8 cellular contexts compared by ENCODE assay signal in the genomic region with DNA sequence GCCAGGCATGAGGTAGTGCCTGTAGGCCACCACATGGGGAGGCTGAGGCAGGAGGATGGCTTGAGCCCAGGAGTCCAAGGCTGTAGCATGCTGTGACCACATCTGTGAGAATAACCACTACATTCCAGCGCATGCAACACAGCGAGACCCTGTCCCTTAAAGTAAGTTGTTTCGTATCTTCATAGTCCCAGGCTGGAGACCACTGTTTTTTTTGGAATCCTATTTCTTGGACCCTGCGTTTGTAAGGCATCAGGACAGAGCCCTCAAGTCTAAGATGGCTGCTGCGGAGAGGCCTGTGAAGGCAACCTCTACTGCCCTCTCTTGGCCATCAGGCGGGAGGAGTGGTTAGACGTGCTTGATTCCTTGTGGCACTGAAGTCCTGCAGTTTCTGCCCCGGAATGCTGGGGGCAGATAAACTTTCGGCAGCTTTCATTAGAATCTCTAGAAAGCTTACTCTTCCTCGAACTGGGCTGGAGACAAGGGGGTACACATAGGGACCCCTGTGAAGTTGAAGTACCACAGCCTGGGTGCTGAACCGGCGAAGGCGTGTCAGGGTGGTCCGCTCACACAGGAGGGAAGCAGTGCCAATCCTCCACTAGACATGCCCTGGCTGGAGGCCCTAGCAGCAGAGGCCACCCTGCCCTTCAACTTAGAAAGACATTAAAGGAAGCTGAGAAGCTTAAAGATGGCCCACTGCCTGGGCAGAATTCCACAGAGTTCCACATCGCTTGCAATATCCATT. TPM values are rescaled to one million over a fixed set of nuclear protein-coding genes. Genes with fewer than 3 reads are reported as not detected.
DNase-seq lines count a peak whose midpoint lies in the region; ATAC-seq lines count a peak whose summit lies in the region.

No MANE protein-coding gene starts in this region.

- no peaks in the 10 kb centered on the region for H3K9me3 ChIP-seq in MG63

- POLR2A ChIA-PET in activated CD4-positive, alpha-beta memory T cell treated with anti-CD3 and anti-CD28 coated beads for 36 hours (lab: Charles Lee) = no interaction called here

- H3K36me3 Mint-ChIP-seq in activated CD4-positive, alpha-beta memory T cell treated with anti-CD3 and anti-CD28 coated beads for 36 hours = no peaks in the 10 kb centered on the region

- ATAC-seq in HG03159 (IDR thresholded peaks at IDR 0.05; ENCODE audit: unreplicated experiment) (no peak), GM21360 (IDR thresholded peaks at IDR 0.05; ENCODE audit: unreplicated experiment) (no peak)

- no peaks in the 10 kb centered on the region for H3K27me3 ChIP-seq in MG63

- H3K9me3 Mint-ChIP-seq in activated CD4-positive, alpha-beta memory T cell treated with anti-CD3 and anti-CD28 coated beads for 36 hours = no peaks in the 10 kb centered on the region

- H3K4me3 ChIP-seq in MG63 = no peak overlapping the region

- no peaks in the 10 kb centered on the region for H3K36me3 ChIP-seq in MG63

- H3K27me3 Mint-ChIP-seq in activated CD4-positive, alpha-beta memory T cell treated with anti-CD3 and anti-CD28 coated beads for 36 hours = no peaks in the 10 kb centered on the region

- CTCF ChIA-PET in activated CD4-positive, alpha-beta memory T cell treated with anti-CD3 and anti-CD28 coated beads for 36 hours (lab: Charles Lee) = interaction anchor here (0.6 to 2.0 kb wide), 12 partner anchors 9 to 124 kb away, joined by 3 to 6 read pairs (median 3); no protein-coding TSS in a partner anchor

- no peak overlapping the region for H3K27ac Mint-ChIP-seq in activated CD4-positive, alpha-beta memory T cell treated with anti-CD3 and anti-CD28 coated beads for 36 hours

- intact Hi-C loops in activated CD4-positive, alpha-beta memory T cell treated with anti-CD3 and anti-CD28 coated beads for 36 hours (cut with micrococcal nuclease) = loop anchor here (2.0 to 5.0 kb wide), 2 partner anchors 42 to 100 kb away; a partner anchor contains a TSS

- DNase-seq in activated effector memory CD4-positive, alpha-beta T cell treated with anti-CD3 and anti-CD28 coated beads, Interleukin-2, amount 50 U/mL, for 16 hours = peak; percentile 73
- DNase-seq in activated effector memory CD4-positive, alpha-beta T cell treated with Interleukin-2 at 50 U/mL for 16 hours = no peak
- DNase-seq in MG63 (peak; percentile 33), germinal center (ENCODE audit: low spot score) (peak; percentile 34)
- DNase-seq in activated CD4-positive, alpha-beta memory T cell treated with anti-CD3 and anti-CD28 coated beads for 36 hours = peak; percentile 70
- DNase-seq in stimulated activated CD8-positive, alpha-beta memory T cell treated with anti-CD3 and anti-CD28 coated beads, Interleukin-7, amount 100 ng/mL, for 24 hours (ENCODE audit: low read depth) = peak; percentile 1

- H3K4me3 Mint-ChIP-seq in activated CD4-positive, alpha-beta memory T cell treated with anti-CD3 and anti-CD28 coated beads for 36 hours = no peak overlapping the region

- H3K4me1 Mint-ChIP-seq in activated CD4-positive, alpha-beta memory T cell treated with anti-CD3 and anti-CD28 coated beads for 36 hours (ENCODE audit: low read depth) = peaks cover 9% of the 10 kb centered on the region

RNA-seq across cellular contexts. Expression of a gene that starts 36.6 kb away (rescaled TPM):
- 7.0 and 13.1 TPM in 2 replicates for total RNA-seq in MG63 (2014; rRNA removed; shearing (Covaris generic); ENCODE audit: low replicate concordance)
- total RNA-seq in activated CD4-positive, alpha-beta memory T cell treated with anti-CD3 and anti-CD28 coated beads for 36 hours = 10 to 100 TPM in 1 of 2 experiments, 1 to 10 TPM in 1; 9.6 to 10.1 TPM

RNA-seq across cellular contexts. Expression of a gene that starts 41.6 kb away (rescaled TPM):
- not detected in 2 replicates for total RNA-seq in MG63 (2014; rRNA removed; shearing (Covaris generic); ENCODE audit: low replicate concordance)
- total RNA-seq in activated CD4-positive, alpha-beta memory T cell treated with anti-CD3 and anti-CD28 coated beads for 36 hours = under 1 TPM; 0.76 to 0.77 TPM

RNA-seq across cellular contexts. Expression of a gene that starts 44.1 kb away (rescaled TPM):
- 33.6 and 40.5 TPM in 2 replicates for total RNA-seq in MG63 (2014; rRNA removed; shearing (Covaris generic); ENCODE audit: low replicate concordance)
- total RNA-seq in activated CD4-positive, alpha-beta memory T cell treated with anti-CD3 and anti-CD28 coated beads for 36 hours = 10 to 100 TPM; 38.4 to 39.4 TPM
